19 cellular contexts compared by ENCODE assay signal in the genomic region with DNA sequence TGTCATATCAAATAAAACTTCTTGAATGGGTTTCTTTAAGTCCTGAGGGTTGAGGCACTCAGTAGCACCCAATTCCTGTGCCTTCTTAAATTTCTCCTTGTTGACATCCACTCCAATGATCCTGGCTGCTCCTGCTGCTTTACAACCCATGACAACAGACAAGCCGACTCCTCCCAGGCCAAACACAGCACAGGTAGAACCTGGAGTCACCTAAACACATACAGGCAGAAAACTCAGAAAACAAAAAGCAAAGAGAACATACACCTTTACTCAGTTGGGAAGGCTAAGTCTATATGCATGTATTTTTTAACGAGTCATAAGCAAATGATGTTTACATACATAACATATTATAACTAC. TPM values are rescaled to one million over a fixed set of nuclear protein-coding genes. Genes with fewer than 3 reads are reported as not detected.
A peak's percentile ranks its signal among the peaks of the same experiment; 100 is the strongest.
DNase-seq lines count a peak whose midpoint lies in the region; ATAC-seq, FAIRE-seq and TF ChIP-seq lines count a peak whose summit lies in the region.
"Had no signal": no experiment of that assay in that cellular context is flagged by ENCODE, and none has a peak within 500 bp of the region (broad histone marks: within the 10 kb centered on the region; RNA-seq: fewer than 3 reads in every experiment).

No MANE protein-coding gene starts in this region.

- H3K36me3 ChIP-seq in adipocyte (ENCODE audit: control insufficient read depth, insufficient read depth, low read length, severe bottlenecking) (peaks cover 4% of the 10 kb centered on the region), pancreas (no peaks in the 10 kb centered on the region), vagina (no peaks in the 10 kb centered on the region), suprapubic skin (no peaks in the 10 kb centered on the region)
- H3K36me3 ChIP-seq: SJSA1 had no signal

- peak overlapping the region; percentile 64 for H3K9ac ChIP-seq in adipocyte (ENCODE audit: low read length)

- H3K4me1 ChIP-seq in adipocyte (ENCODE audit: control insufficient read depth, insufficient read depth, low read length) (peaks cover 50% of the 10 kb centered on the region), pancreas (peaks cover 0 to 15% (median 9%) of the 10 kb centered on the region in 3 donors), vagina (no peaks in the 10 kb centered on the region), suprapubic skin (peaks cover 14% of the 10 kb centered on the region)
- H3K4me1 ChIP-seq: Caco-2, SJSA1 had no signal

- H3K9me3 ChIP-seq in adipocyte (ENCODE audit: control insufficient read depth, low read length) (no peaks in the 10 kb centered on the region), pancreas (no peaks in the 10 kb centered on the region), vagina (no peaks in the 10 kb centered on the region), suprapubic skin (no peaks in the 10 kb centered on the region)
- H3K9me3 ChIP-seq: Caco-2, SJSA1 had no signal

- peak overlapping the region; percentile 26 for H3K4me3 ChIP-seq in adipocyte (ENCODE audit: low read length)
- H3K4me3 ChIP-seq in pancreas, result no peak overlapping the region
- H3K4me3 ChIP-seq in vagina, result no peak overlapping the region
- no peak overlapping the region for H3K4me3 ChIP-seq in suprapubic skin
- H3K4me3 ChIP-seq: SJSA1 had no signal

- intact Hi-C loops in pancreas (cut with DNase I), result no loop called here
- intact Hi-C loops in vagina (cut with DNase I), result loop anchor here (10.0 kb wide), 1 partner anchor 116 kb away; a partner anchor contains a TSS
- intact Hi-C loops in posterior vena cava (cut with DNase I), result no loop called here

- TF ChIP-seq CTCF in pancreas (IDR thresholded peaks at IDR 0.05), result no peak
- TF ChIP-seq CTCF in vagina (IDR thresholded peaks at IDR 0.05), result no peak
- TF ChIP-seq CTCF in suprapubic skin (IDR thresholded peaks at IDR 0.05), result no peak

- WGBS in pancreas, 2 donors, result 43 to 45% methylated on average over 2 of the region's 2 CpGs
- WGBS in suprapubic skin, result 58% methylated on average over 2 of the region's 2 CpGs

- DNase-seq in adipocyte (ENCODE audit: low read depth) (no peak), iPS-NIHi7 (ENCODE audit: extremely low spot score) (peak; percentile 15), pancreas (no peak), vagina (ENCODE audit: extremely low spot score in 2 of 2) (no peak), HuH-7 (ENCODE audit: low spot score) (no peak), suprapubic skin (ENCODE audit: low spot score in 2 of 2) (no peak), posterior vena cava (ENCODE audit: low spot score) (no peak)
- DNase-seq: Caco-2, DMS153, NCI-H1105, NCI-H1694 treated with DMSO at 0.1 percent for 48 hours, NCI-H2107, NCI-H774, PC-3 had no signal

- H3K27me3 ChIP-seq in adipocyte (replicated peaks; ENCODE audit: control insufficient read depth, insufficient read depth, low read length) (no peaks in the 10 kb centered on the region), pancreas (no peaks in the 10 kb centered on the region), vagina (no peaks in the 10 kb centered on the region), suprapubic skin (no peaks in the 10 kb centered on the region)
- H3K27me3 ChIP-seq: SJSA1 had no signal

- FAIRE-seq in pancreas (lab: Jason Lieb, UNC), result no peak
- FAIRE-seq: H54 had no signal

- TF ChIP-seq EP300 in suprapubic skin (IDR thresholded peaks at IDR 0.05), result no peak

- no peak for TF ChIP-seq POLR2A in vagina (IDR thresholded peaks at IDR 0.05)
- TF ChIP-seq POLR2A in suprapubic skin (IDR thresholded peaks at IDR 0.05), result no peak

- H3K27ac ChIP-seq in pancreas (no peak overlapping the region), vagina (peak overlapping the region; percentile 25), suprapubic skin (no peak overlapping the region)
- H3K27ac ChIP-seq: SJSA1 had no signal

- peak in 3 of 4 donors; percentile 24 to 61 (median 55) for ATAC-seq in pancreas
- ATAC-seq: PC-3 had no signal

RNA-seq across cellular contexts. Expression of a gene that starts 10.3 kb away (rescaled TPM):
- total RNA-seq in pancreas (1 to 10 TPM in 1 of 6 donors, under 1 TPM in 5; 0.04 to 2.2 (median 0.47) TPM), vagina (not detected), suprapubic skin (10 to 100 TPM in 3 of 4 donors, 1 to 10 TPM in 1; 2.5 to 18.8 (median 12.1) TPM), posterior vena cava (not detected)
- 1 to 10 TPM in 1 of 2 donors, under 1 TPM in 1; 0.15 to 1.7 TPM for polyA plus RNA-seq in pancreas
- total RNA-seq: HT1080, LHCN-M2, NCI-H460, PC-3, SJSA1 had no signal
